28 cellular contexts compared by ENCODE assay signal in the genomic region with DNA sequence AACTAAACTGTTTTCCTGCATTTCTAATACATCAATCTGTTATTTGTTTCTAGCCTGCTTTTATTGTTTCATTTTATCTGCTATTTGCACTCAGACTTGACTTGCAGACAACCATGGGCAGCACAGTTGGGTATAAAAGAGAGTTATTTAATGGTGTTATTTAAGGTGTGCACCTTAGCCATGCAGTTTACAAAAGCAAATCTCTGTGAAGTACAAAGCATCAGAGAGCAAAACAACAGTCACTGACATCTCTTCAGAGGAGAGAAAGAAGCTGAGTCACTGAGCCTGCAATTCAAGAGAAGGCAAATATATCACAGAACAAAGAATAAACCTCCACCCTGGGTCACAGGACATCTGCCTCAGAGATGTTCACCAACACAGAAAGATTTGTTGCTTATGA.
"Had no signal": no experiment of that assay in that cellular context is flagged by ENCODE, and none has a peak within 500 bp of the region (broad histone marks: within the 10 kb centered on the region; RNA-seq: fewer than 3 reads in every experiment).

No MANE protein-coding gene starts in this region.

- H3K9me3 ChIP-seq: ovary, thyroid gland, vagina had no signal

- H3K36me3 ChIP-seq: neural progenitor cell, ovary, sigmoid colon, stomach, thoracic aorta, thyroid gland, upper lobe of left lung, vagina had no signal

- H3K27ac Mint-ChIP-seq: natural killer cell; nephron; neural progenitor cell; progenitor cell of endocrine pancreas; stimulated activated effector memory CD8-positive, alpha-beta T cell treated with anti-CD3 and anti-CD28 coated beads, Interleukin-12 subunit alpha, Interleukin-12 subunit beta, amount 100 ng/mL, for 72 hours; stimulated activated naive B cell treated with anti-CD40 and anti-IgM and Interleukin-4, amounts not matched to agents 10 μg/mL and 1 μg/mL and 100 μg/mL, for 72 hours; stimulated activated naive CD8-positive, alpha-beta T cell treated with anti-CD3 and anti-CD28 coated beads, Interleukin-15, Interleukin-2, amounts not matched to agents 100 ng/mL and 50 ng/mL, for 24 hours had no signal

- H3K36me3 Mint-ChIP-seq: neural progenitor cell; stimulated activated effector memory CD8-positive, alpha-beta T cell treated with anti-CD3 and anti-CD28 coated beads, Interleukin-12 subunit alpha, Interleukin-12 subunit beta, amount 100 ng/mL, for 72 hours; stimulated activated naive B cell treated with anti-CD40 and anti-IgM and Interleukin-4, amounts not matched to agents 10 μg/mL and 1 μg/mL and 100 μg/mL, for 72 hours had no signal

- H3K9ac ChIP-seq: neural progenitor cell, parathyroid adenoma had no signal

- H3K4me3 ChIP-seq: neural progenitor cell, ovary, psoas muscle, sigmoid colon, stomach, thoracic aorta, thyroid gland, tibial nerve, upper lobe of left lung, vagina had no signal

- H2AFZ ChIP-seq: neural progenitor cell, parathyroid adenoma had no signal

- H3K79me2 ChIP-seq: parathyroid adenoma had no signal

- H3K4me3 Mint-ChIP-seq: natural killer cell; nephron; neural progenitor cell; stimulated activated effector memory CD8-positive, alpha-beta T cell treated with anti-CD3 and anti-CD28 coated beads, Interleukin-12 subunit alpha, Interleukin-12 subunit beta, amount 100 ng/mL, for 72 hours; stimulated activated naive B cell treated with anti-CD40 and anti-IgM and Interleukin-4, amounts not matched to agents 10 μg/mL and 1 μg/mL and 100 μg/mL, for 72 hours; stimulated activated naive CD8-positive, alpha-beta T cell treated with anti-CD3 and anti-CD28 coated beads, Interleukin-15, Interleukin-2, amounts not matched to agents 100 ng/mL and 50 ng/mL, for 24 hours had no signal

- H3K27ac ChIP-seq: neural progenitor cell, ovary, parathyroid adenoma, psoas muscle, sigmoid colon, stomach, thoracic aorta, thyroid gland, tibial nerve, upper lobe of left lung, vagina had no signal

- H3K4me1 Mint-ChIP-seq: nephron; neural progenitor cell; stimulated activated naive B cell treated with anti-CD40 and anti-IgM and Interleukin-4, amounts not matched to agents 10 μg/mL and 1 μg/mL and 100 μg/mL, for 72 hours had no signal

- FAIRE-seq: small intestine, urothelium cell line had no signal

- H3K4me1 ChIP-seq: parathyroid adenoma, stomach, tibial nerve, upper lobe of left lung, vagina had no signal

- H3K27me3 ChIP-seq: neural progenitor cell, ovary, sigmoid colon, stomach, thyroid gland, tibial nerve, upper lobe of left lung, vagina had no signal

- ATAC-seq: natural killer cell; psoas muscle; right cardiac atrium; stimulated activated effector memory CD8-positive, alpha-beta T cell treated with anti-CD3 and anti-CD28 coated beads, Interleukin-12 subunit alpha, Interleukin-12 subunit beta, amount 100 ng/mL, for 72 hours; stimulated activated naive B cell treated with anti-CD40 and anti-IgM and Interleukin-4, amounts not matched to agents 10 μg/mL and 1 μg/mL and 100 μg/mL, for 72 hours had no signal

- DNase-seq: natural killer cell; occipital lobe; ovary; posterior cingulate gyrus; psoas muscle; right cardiac atrium; sigmoid colon; small intestine; stimulated activated CD4-positive, alpha-beta T cell treated with anti-CD3 and anti-CD28 coated beads, Interleukin-15, amount 100 ng/mL, for 24 hours; stimulated activated CD4-positive, alpha-beta T cell treated with anti-CD3 and anti-CD28 coated beads, Interleukin-2, amount 100 ng/mL, for 24 hours; stimulated activated CD4-positive, alpha-beta T cell treated with anti-CD3 and anti-CD28 coated beads, Interleukin-2, amount 100 ng/mL, for 48 hours; stimulated activated CD4-positive, alpha-beta T cell treated with anti-CD3 and anti-CD28 coated beads, Interleukin-4, amount 100 ng/mL, for 24 hours; stimulated activated naive B cell treated with anti-CD40 and anti-IgM and Interleukin-4, amounts not matched to agents 10 μg/mL and 1 μg/mL and 100 μg/mL, for 72 hours; stimulated activated naive CD4-positive, alpha-beta T cell treated with Interleukin-2 at 50 U/mL for 16 hours; stomach; thyroid gland; trophoblast cell; upper lobe of left lung had no signal

- H3K4me2 ChIP-seq: neural progenitor cell had no signal

- H3K27me3 Mint-ChIP-seq: progenitor cell of endocrine pancreas; stimulated activated naive CD8-positive, alpha-beta T cell treated with anti-CD3 and anti-CD28 coated beads, Interleukin-15, Interleukin-2, amounts not matched to agents 100 ng/mL and 50 ng/mL, for 24 hours had no signal
